ENCODE assay signal across 8 cellular contexts in the genomic region with DNA sequence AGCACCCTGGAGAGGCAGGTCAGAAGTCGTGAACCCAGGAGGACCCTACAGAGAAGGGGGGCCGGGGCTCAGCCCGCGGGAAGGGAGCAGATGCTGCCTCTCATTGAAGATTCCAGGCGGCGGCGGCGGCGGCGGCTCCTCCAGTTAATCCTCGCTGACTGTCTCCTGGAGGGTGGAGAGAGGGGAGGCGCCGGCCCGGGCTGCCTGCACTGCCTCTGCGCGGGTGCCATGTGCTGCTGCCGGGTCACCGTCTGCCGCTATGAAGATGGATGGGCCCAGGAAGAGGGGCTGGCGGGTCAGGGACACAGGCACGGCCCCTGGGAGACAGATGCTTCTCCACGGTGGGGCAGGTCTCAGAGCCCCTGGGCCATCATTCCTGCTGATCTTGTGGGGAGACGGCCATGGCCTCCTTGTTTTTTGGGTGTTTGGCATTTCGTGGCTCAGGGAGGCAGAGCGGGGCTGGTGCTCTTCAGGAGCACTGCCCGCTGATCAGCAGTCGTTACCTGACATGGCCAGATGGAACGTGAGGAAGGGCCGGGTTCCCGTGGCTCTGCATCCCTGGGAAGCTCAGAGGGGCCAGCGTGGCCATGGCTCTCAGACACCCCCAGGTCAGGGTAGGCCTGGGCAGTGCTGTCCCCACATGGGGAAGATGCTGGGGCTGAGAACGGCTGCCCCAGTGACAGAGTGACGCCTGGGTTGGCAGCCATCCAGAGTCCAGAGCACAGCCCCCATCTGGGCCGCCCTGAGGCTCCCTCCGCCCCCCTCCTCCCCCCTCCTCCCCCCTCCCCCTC. TPM values are rescaled to one million over a fixed set of nuclear protein-coding genes. Genes with fewer than 3 reads are reported as not detected.
DNase-seq lines count a peak whose midpoint lies in the region; ATAC-seq, FAIRE-seq and TF ChIP-seq lines count a peak whose summit lies in the region.

No MANE protein-coding gene starts in this region.

- H3K4me3 ChIP-seq in choroid plexus epithelial cell (ENCODE audit: low read depth, low read length) = no peak overlapping the region
- H3K4me3 ChIP-seq in mesenchymal stem cell (ENCODE audit: insufficient read depth in 1 of 2, low read depth in 1 of 2, low read length in 2 of 2) = no peak overlapping the region
- no peak overlapping the region for H3K4me3 ChIP-seq in vagina

- H4K8ac ChIP-seq in mesenchymal stem cell (ENCODE audit: low read length) = no peak overlapping the region

- H3K9me3 Mint-ChIP-seq in activated T-helper 17 cell treated with anti-CD3 and anti-CD28 coated beads, Interleukin-2, amount 50 U/mL, for 72 hours = no peaks in the 10 kb centered on the region

- peaks cover 6% of the 10 kb centered on the region for H3K4me1 Mint-ChIP-seq in activated T-helper 17 cell treated with anti-CD3 and anti-CD28 coated beads, Interleukin-2, amount 50 U/mL, for 72 hours

- peak overlapping the region; percentile 58 for H3K9ac ChIP-seq in mesenchymal stem cell (ENCODE audit: low read length)

- H3K23ac ChIP-seq in mesenchymal stem cell (ENCODE audit: low read length in 2 of 2) = no peak overlapping the region

- TF ChIP-seq POLR2A in vagina (IDR thresholded peaks at IDR 0.05) = no peak

- no peaks in the 10 kb centered on the region for H3K27me3 Mint-ChIP-seq in activated T-helper 17 cell treated with anti-CD3 and anti-CD28 coated beads, Interleukin-2, amount 50 U/mL, for 72 hours

- peak; percentile 18 for DNase-seq in NCI-H748 (lab: John Stamatoyannopoulos, UW; ENCODE audit: unreplicated experiment)
- DNase-seq in NCI-H748 treated with DMSO at 0.1 percent for 48 hours (lab: John Stamatoyannopoulos, UW) = no peak
- DNase-seq in NCI-H524 treated with DMSO at 0.1 percent for 48 hours (lab: John Stamatoyannopoulos, UW) = peak; percentile 80
- DNase-seq in choroid plexus epithelial cell (ENCODE audit: low read depth) = peak; percentile 40
- peak; percentile 66 for DNase-seq in mesenchymal stem cell
- no peak for DNase-seq in vagina (ENCODE audit: extremely low spot score in 2 of 2)
- DNase-seq in RCC 7860 (ENCODE audit: low spot score) = no peak

- H2BK15ac ChIP-seq in mesenchymal stem cell (ENCODE audit: low read depth, poor library complexity, severe bottlenecking) = no peak overlapping the region

- no peak overlapping the region for H2BK5ac ChIP-seq in mesenchymal stem cell (ENCODE audit: low read depth, low read length, poor library complexity, severe bottlenecking)

- H2BK120ac ChIP-seq in mesenchymal stem cell (ENCODE audit: low read depth, low read length) = no peak overlapping the region

- no peak overlapping the region for H3K27ac Mint-ChIP-seq in activated T-helper 17 cell treated with anti-CD3 and anti-CD28 coated beads, Interleukin-2, amount 50 U/mL, for 72 hours

- no peak overlapping the region for H2AFZ ChIP-seq in mesenchymal stem cell (ENCODE audit: low read depth, low read length)

- H3K36me3 Mint-ChIP-seq in activated T-helper 17 cell treated with anti-CD3 and anti-CD28 coated beads, Interleukin-2, amount 50 U/mL, for 72 hours (ENCODE audit: low read depth) = peaks cover 20% of the 10 kb centered on the region

- H3K27me3 ChIP-seq in mesenchymal stem cell (ENCODE audit: control insufficient read depth in 1 of 2, insufficient read depth in 1 of 2, low read length in 2 of 2) (no peaks in the 10 kb centered on the region), vagina (no peaks in the 10 kb centered on the region)

- no peak overlapping the region for H3K4me2 ChIP-seq in mesenchymal stem cell (ENCODE audit: low read length, poor library complexity, severe bottlenecking)

- peaks cover 31% of the 10 kb centered on the region for H3K4me1 ChIP-seq in mesenchymal stem cell (ENCODE audit: control insufficient read depth, insufficient read depth, low read depth, low read length)
- peaks cover 49% of the 10 kb centered on the region for H3K4me1 ChIP-seq in vagina

- ATAC-seq in activated T-helper 17 cell treated with anti-CD3 and anti-CD28 coated beads, Interleukin-2, amount 50 U/mL, for 72 hours (replicated peaks) = no peak

- intact Hi-C loops in vagina (cut with DNase I) = no loop called here

- no peak overlapping the region for H2BK12ac ChIP-seq in mesenchymal stem cell (ENCODE audit: low read length in 2 of 2)

- H3K27ac ChIP-seq in mesenchymal stem cell (ENCODE audit: low read length, poor library complexity, severe bottlenecking) (no peak overlapping the region), vagina (peak overlapping the region; percentile 79)

- no peak for TF ChIP-seq CTCF in choroid plexus epithelial cell (conservative IDR thresholded peaks at IDR 0.05; ENCODE audit: low read depth, low read length)
- no peak for TF ChIP-seq CTCF in vagina (IDR thresholded peaks at IDR 0.05)

- H3K36me3 ChIP-seq in mesenchymal stem cell (ENCODE audit: control insufficient read depth in 1 of 2, insufficient read depth in 2 of 2, low read depth in 1 of 2, low read length in 2 of 2) = peaks cover 30 to 84% of the 10 kb centered on the region in 2 experiments
- H3K36me3 ChIP-seq in vagina = peaks cover 0 to 32% of the 10 kb centered on the region in 2 donors

- H3K4ac ChIP-seq in mesenchymal stem cell (ENCODE audit: low read depth in 1 of 2, low read length in 2 of 2) = no peak overlapping the region

- H2AK5ac ChIP-seq in mesenchymal stem cell (ENCODE audit: low read length, severe bottlenecking) = no peak overlapping the region

- H3K9me3 ChIP-seq in mesenchymal stem cell (ENCODE audit: control insufficient read depth, low read length) (no peaks in the 10 kb centered on the region), vagina (no peaks in the 10 kb centered on the region)

- WGBS in mesenchymal stem cell = 88% methylated on average over 31 of the region's 35 CpGs

- H4K91ac ChIP-seq in mesenchymal stem cell (ENCODE audit: low read length) = no peak overlapping the region

- no peak for FAIRE-seq in RCC 7860 (lab: Jason Lieb, UNC)

- H3K79me1 ChIP-seq in mesenchymal stem cell (replicated peaks; ENCODE audit: low read length, poor library complexity, severe bottlenecking) = peaks cover 30% of the 10 kb centered on the region

- H3K14ac ChIP-seq in mesenchymal stem cell (ENCODE audit: low read length in 2 of 2) = no peak overlapping the region

- H3K4me3 Mint-ChIP-seq in activated T-helper 17 cell treated with anti-CD3 and anti-CD28 coated beads, Interleukin-2, amount 50 U/mL, for 72 hours = no peak overlapping the region

- H3K18ac ChIP-seq in mesenchymal stem cell (ENCODE audit: low read depth in 1 of 2, low read length in 2 of 2) = no peak overlapping the region

RNA-seq across cellular contexts. Expression of gene GINS2, which starts 36.1 kb away (rescaled TPM):
- 2.4 TPM for polyA plus RNA-seq in mesenchymal stem cell (2013, experiment 1 of 2)
- 2.2 TPM for polyA plus RNA-seq in mesenchymal stem cell (2013, experiment 2 of 2)
- total RNA-seq in vagina = 0.25 TPM
- 10 to 100 TPM; 39.1 to 64.2 TPM for total RNA-seq in activated T-helper 17 cell treated with anti-CD3 and anti-CD28 coated beads, Interleukin-2, amount 50 U/mL, for 72 hours

RNA-seq across cellular contexts. Expression of gene GSE1, which starts 39.5 kb away (rescaled TPM):
- 39.2 TPM for polyA plus RNA-seq in mesenchymal stem cell (2013, experiment 1 of 2)
- polyA plus RNA-seq in mesenchymal stem cell (2013, experiment 2 of 2) = 38.5 TPM
- total RNA-seq in vagina = 80.8 TPM
- total RNA-seq in activated T-helper 17 cell treated with anti-CD3 and anti-CD28 coated beads, Interleukin-2, amount 50 U/mL, for 72 hours = 10 to 100 TPM; 12.1 to 17.4 TPM

Comparison
In these comparisons a context has a peak if more than half of its experiments do, and no peak if none do; other contexts are left out.
1. DNase-seq: peak in NCI-H748 (single experiment), NCI-H524 treated with DMSO at 0.1 percent for 48 hours (single experiment), choroid plexus epithelial cell (single experiment) and mesenchymal stem cell (single experiment); none in NCI-H748 treated with DMSO at 0.1 percent for 48 hours (single experiment), vagina (0 of 2) and RCC 7860 (single experiment).
2. RNA of gene GINS2, which starts 36.1 kb away (total RNA-seq): 39.1 to 64.2 TPM in activated T-helper 17 cell treated with anti-CD3 and anti-CD28 coated beads, Interleukin-2, amount 50 U/mL, for 72 hours; 0.25 TPM in vagina (single experiment); every median in the first group is over 10 times any median in the second.